ENCODE assay signal across 11 cellular contexts in genomic region chr12:75913502-75914110, GRCh38.
DNase-seq lines count a peak whose midpoint lies in the region; ATAC-seq and TF ChIP-seq lines count a peak whose summit lies in the region.
"Had no signal": no experiment of that assay in that cellular context is flagged by ENCODE, and none has a peak within 500 bp of the region (broad histone marks: within the 10 kb centered on the region; RNA-seq: fewer than 3 reads in every experiment).

No MANE protein-coding gene starts in this region.

- 76% methylated on average over 4 of the region's 4 CpGs for WGBS in smooth muscle cell (ENCODE audit: low lambda C conversion rate)

- no peaks in the 10 kb centered on the region for H4K20me1 ChIP-seq in smooth muscle cell (ENCODE audit: low read depth)

- H3K36me3 ChIP-seq in upper lobe of right lung (no peaks in the 10 kb centered on the region), smooth muscle cell (ENCODE audit: low read depth) (no peaks in the 10 kb centered on the region)

- H3K9me3 ChIP-seq in upper lobe of right lung (no peaks in the 10 kb centered on the region), smooth muscle cell (replicated peaks; ENCODE audit: low read depth) (no peaks in the 10 kb centered on the region)

- peak overlapping the region in 1 of 2 donors; percentile 57 for H3K27ac Mint-ChIP-seq in activated naive CD4-positive, alpha-beta T cell treated with anti-CD3 and anti-CD28 coated beads, Interleukin-2, amount 50 U/mL, for 72 hours
- H3K27ac Mint-ChIP-seq: CD4-positive, CD25-positive, alpha-beta regulatory T cell; dendritic cell treated with granulocyte-macrophage colony-stimulating factor and Interleukin-4, amounts not matched to agents 40 ng/mL and 50 ng/mL, for 4 days had no signal

- no peaks in the 10 kb centered on the region for H3F3A ChIP-seq in smooth muscle cell (ENCODE audit: low read depth)

- DNase-seq in stimulated activated naive CD4-positive, alpha-beta T cell treated with Interleukin-2 at 50 U/mL for 16 hours (lab: John Stamatoyannopoulos, UW) = peak; percentile 42
- DNase-seq in stimulated activated naive CD4-positive, alpha-beta T cell (lab: John Stamatoyannopoulos, UW) = no peak
- DNase-seq in activated naive CD4-positive, alpha-beta T cell treated with anti-CD3 and anti-CD28 coated beads, Interleukin-2, amount 50 U/mL, for 72 hours (ENCODE audit: low spot score in 2 of 2) = peak in 1 of 2 donors; percentile 49
- no peak for DNase-seq in omental fat pad (ENCODE audit: low spot score)
- DNase-seq in upper lobe of right lung = no peak
- DNase-seq in smooth muscle cell (lab: John Stamatoyannopoulos, UW; ENCODE audit: unreplicated experiment) = no peak
- no peak for DNase-seq in GM19240 (ENCODE audit: insufficient read length, low spot score)
- DNase-seq: activated CD4-positive, CD25-positive, alpha-beta regulatory T cell treated with anti-CD3 and anti-CD28 coated beads, Interleukin-2, amount 50 U/mL, for 72 hours; CD4-positive, CD25-positive, alpha-beta regulatory T cell had no signal

- H3K79me2 ChIP-seq in smooth muscle cell (ENCODE audit: low read depth) = no peaks in the 10 kb centered on the region

- H3K4me1 ChIP-seq in upper lobe of right lung (peaks cover 18% of the 10 kb centered on the region), smooth muscle cell (ENCODE audit: low read depth) (no peaks in the 10 kb centered on the region)

- H3K4me3 ChIP-seq in upper lobe of right lung (no peak overlapping the region), smooth muscle cell (no peak overlapping the region)

- H3K9ac ChIP-seq in smooth muscle cell (ENCODE audit: low read depth) = no peak overlapping the region

- H3K27ac ChIP-seq in upper lobe of right lung (no peak overlapping the region), smooth muscle cell (ENCODE audit: low read depth) (no peak overlapping the region)

- no peaks in the 10 kb centered on the region for H3K36me3 Mint-ChIP-seq in activated naive CD4-positive, alpha-beta T cell treated with anti-CD3 and anti-CD28 coated beads, Interleukin-2, amount 50 U/mL, for 72 hours
- H3K36me3 Mint-ChIP-seq: CD4-positive, CD25-positive, alpha-beta regulatory T cell had no signal

- H2AFZ ChIP-seq in smooth muscle cell (ENCODE audit: low read depth) = no peak overlapping the region

- no peak overlapping the region for H3K4me2 ChIP-seq in smooth muscle cell

- no peaks in the 10 kb centered on the region for H3K27me3 ChIP-seq in upper lobe of right lung
- no peaks in the 10 kb centered on the region for H3K27me3 ChIP-seq in smooth muscle cell (ENCODE audit: low read depth)

- ATAC-seq in activated naive CD4-positive, alpha-beta T cell treated with anti-CD3 and anti-CD28 coated beads, Interleukin-2, amount 50 U/mL, for 72 hours = peak; percentile 96
- ATAC-seq in omental fat pad (ENCODE audit: low FRiP score) = peak; percentile 66
- peak; percentile 54 for ATAC-seq in upper lobe of right lung
- ATAC-seq in HG02798 (IDR thresholded peaks at IDR 0.05; ENCODE audit: poor library complexity, unreplicated experiment) = no peak

- intact Hi-C loops in upper lobe of right lung (cut with DNase I) = no loop called here

- TF ChIP-seq CTCF in omental fat pad (IDR thresholded peaks at IDR 0.05) (no peak), upper lobe of right lung (IDR thresholded peaks at IDR 0.05) (no peak), smooth muscle cell (IDR thresholded peaks at IDR 0.05; ENCODE audit: borderline replicate concordance, insufficient read depth, poor library complexity, severe bottlenecking) (no peak)

- no peaks in the 10 kb centered on the region for H3K9me3 Mint-ChIP-seq in activated naive CD4-positive, alpha-beta T cell treated with anti-CD3 and anti-CD28 coated beads, Interleukin-2, amount 50 U/mL, for 72 hours
- H3K9me3 Mint-ChIP-seq: CD4-positive, CD25-positive, alpha-beta regulatory T cell; dendritic cell treated with granulocyte-macrophage colony-stimulating factor and Interleukin-4, amounts not matched to agents 40 ng/mL and 50 ng/mL, for 4 days had no signal
